9 cellular contexts compared by ENCODE assay signal in the genomic region with DNA sequence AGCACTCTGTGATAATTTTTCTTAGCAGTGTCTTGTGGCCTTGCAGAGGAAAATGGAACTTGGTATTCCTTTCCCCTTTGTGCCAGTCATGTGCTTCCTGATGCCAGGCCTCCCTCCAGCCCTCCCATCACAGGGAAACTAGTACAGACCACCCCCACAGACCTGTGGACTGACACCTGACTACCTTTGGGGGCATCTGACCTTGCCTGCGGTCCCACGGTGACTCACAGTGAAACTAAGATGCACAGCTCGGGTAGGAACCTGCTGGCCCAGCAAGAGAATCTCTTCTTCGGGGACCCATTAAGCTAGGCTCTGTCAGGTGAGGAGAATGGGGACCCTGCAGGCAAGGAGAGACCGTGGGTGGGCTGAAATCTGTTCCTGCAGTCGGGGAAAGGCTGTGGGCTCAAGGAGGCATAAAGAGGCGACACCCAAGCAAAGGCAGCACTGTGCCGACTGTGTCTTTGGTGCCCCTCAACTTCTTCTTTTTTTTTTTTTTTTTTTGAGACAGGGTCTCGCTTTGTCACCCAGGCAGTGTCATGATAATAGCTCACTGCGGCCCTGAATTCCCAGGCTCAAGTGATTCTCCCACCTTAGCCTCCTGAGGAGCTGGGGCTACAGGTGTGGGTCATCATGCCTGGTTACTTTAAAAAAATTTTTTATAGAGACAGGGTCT. TPM values are rescaled to one million over a fixed set of nuclear protein-coding genes. Genes with fewer than 3 reads are reported as not detected.
A peak's percentile ranks its signal among the peaks of the same experiment; 100 is the strongest.
DNase-seq lines count a peak whose midpoint lies in the region; ATAC-seq and TF ChIP-seq lines count a peak whose summit lies in the region.
"Had no signal": no experiment of that assay in that cellular context is flagged by ENCODE, and none has a peak within 500 bp of the region (broad histone marks: within the 10 kb centered on the region; RNA-seq: fewer than 3 reads in every experiment).

No MANE protein-coding gene starts in this region.

- no peak overlapping the region for H3K4me3 ChIP-seq in left lung
- H3K4me3 ChIP-seq: heart right ventricle had no signal

- no peaks in the 10 kb centered on the region for H3K27me3 ChIP-seq in left lung
- H3K27me3 ChIP-seq: heart right ventricle had no signal

- H3K36me3 ChIP-seq in left lung: no peaks in the 10 kb centered on the region
- H3K36me3 ChIP-seq: heart right ventricle had no signal

- TF ChIP-seq CTCF in 22Rv1 (IDR thresholded peaks at IDR 0.05) (no peak), left lung (IDR thresholded peaks at IDR 0.05) (no peak)

- intact Hi-C loops in left lung (cut with DNase I): no loop called here

- DNase-seq in left lung: no peak
- no peak for DNase-seq in RKO (ENCODE audit: low spot score)
- no peak for DNase-seq in DMS153 treated with DMSO at 0.1 percent for 48 hours (lab: John Stamatoyannopoulos, UW; ENCODE audit: unreplicated experiment)
- no peak for DNase-seq in T-helper 9 cell

- H3K9me3 ChIP-seq in left lung: no peaks in the 10 kb centered on the region
- H3K9me3 ChIP-seq: heart right ventricle had no signal

- peaks cover 0 to 2% of the 10 kb centered on the region in 2 donors for H3K4me1 ChIP-seq in left lung

- ATAC-seq in GM19467 (IDR thresholded peaks at IDR 0.05; ENCODE audit: unreplicated experiment) (peak; percentile 48), HG03571 (IDR thresholded peaks at IDR 0.05; ENCODE audit: unreplicated experiment) (peak; percentile 53), left lung (no peak), HG03045 (IDR thresholded peaks at IDR 0.05; ENCODE audit: unreplicated experiment) (no peak)

- H3K27ac ChIP-seq in 22Rv1 (peak overlapping the region; percentile 91), left lung (peak overlapping the region; percentile 2 to 60)

RNA-seq across cellular contexts. Expression of a gene that starts 20.9 kb away (rescaled TPM):
- total RNA-seq in left lung: 10 to 100 TPM; 35.8 to 39.4 TPM

RNA-seq across cellular contexts. Expression of a gene that starts 32.6 kb away (rescaled TPM):
- 10 to 100 TPM; 24.9 to 29.8 TPM for total RNA-seq in left lung

RNA-seq across cellular contexts. Expression of a gene that starts 53.7 kb away (rescaled TPM):
- total RNA-seq in left lung: under 1 TPM; 0.79 to 0.87 TPM

Comparison
In these comparisons a context has a peak if more than half of its experiments do, and no peak if none do; other contexts are left out.
1. ATAC-seq: peak in GM19467 (single experiment) and HG03571 (single experiment); none in left lung (single experiment) and HG03045 (single experiment).